In genomic region chr1:232938926-232939325, GRCh38 we compare ENCODE assay signal across 28 cellular contexts. TPM values are rescaled to one million over a fixed set of nuclear protein-coding genes. Genes with fewer than 3 reads are reported as not detected.
DNase-seq lines count a peak whose midpoint lies in the region; ATAC-seq, FAIRE-seq and TF ChIP-seq lines count a peak whose summit lies in the region.
"Had no signal": no experiment of that assay in that cellular context is flagged by ENCODE, and none has a peak within 500 bp of the region (broad histone marks: within the 10 kb centered on the region; RNA-seq: fewer than 3 reads in every experiment).

No MANE protein-coding gene starts in this region.

- no peaks in the 10 kb centered on the region for H3K9me3 Mint-ChIP-seq in progenitor cell of endocrine pancreas (ENCODE audit: low read depth)
- H3K9me3 Mint-ChIP-seq: CD4-positive, CD25-positive, alpha-beta regulatory T cell had no signal

- TF ChIP-seq CTCF in HL-60 (IDR thresholded peaks at IDR 0.05; ENCODE audit: insufficient read depth, low read length) (no peak), K562 (IDR thresholded peaks at IDR 0.05 in 2 of 3, conservative IDR thresholded peaks at IDR 0.05 in 1 of 3; ENCODE audit: insufficient read depth in 2 of 3, low read depth in 1 of 3, low read length in 3 of 3) (no peak), progenitor cell of endocrine pancreas (IDR thresholded peaks at IDR 0.05; ENCODE audit: unreplicated experiment) (no peak)

- ATAC-seq in K562 (no peak), GM18867 (IDR thresholded peaks at IDR 0.05; ENCODE audit: unreplicated experiment) (no peak)
- ATAC-seq: GM12878 had no signal

- CTCF ChIA-PET in K562 (lab: Yijun Ruan, JAX; ENCODE audit: low intra/inter-chr PET ratio), result no interaction called here

- no peak for TF ChIP-seq RAD21 in K562 (CRISPR knock-in tag; conservative IDR thresholded peaks at IDR 0.05 in 1 of 2, IDR thresholded peaks at IDR 0.05 in 1 of 2)

- H3K9me3 ChIP-seq in K562 (replicated peaks; ENCODE audit: control insufficient read depth, insufficient read depth, low read depth, low read length), result no peaks in the 10 kb centered on the region
- H3K9me3 ChIP-seq: BE2C, BLaER1 had no signal

- POLR2A ChIA-PET in K562 (lab: Yijun Ruan, JAX), result no interaction called here

- H3K4me3 Mint-ChIP-seq in progenitor cell of endocrine pancreas (ENCODE audit: low read depth), result no peak overlapping the region
- H3K4me3 Mint-ChIP-seq: CD14-positive monocyte; CD4-positive, alpha-beta memory T cell; CD8-positive, alpha-beta memory T cell had no signal

- no peaks in the 10 kb centered on the region for H3K27me3 ChIP-seq in HL-60 (ENCODE audit: insufficient read depth, poor library complexity, severe bottlenecking)
- peaks cover 2 to 5% of the 10 kb centered on the region in 2 experiments; a peak in 1 of 5 replicates for H3K27me3 ChIP-seq in K562 (ENCODE audit: control insufficient read depth in 2 of 2, insufficient read depth in 2 of 2, low read length in 2 of 2)
- H3K27me3 ChIP-seq: BE2C, BLaER1 had no signal

- H3K4me1 Mint-ChIP-seq in progenitor cell of endocrine pancreas (ENCODE audit: low read depth), result peaks cover 2% of the 10 kb centered on the region

- H3K4me3 ChIP-seq in HL-60 (replicated peaks; ENCODE audit: insufficient read depth, low read length) (no peak overlapping the region), K562 (no peak overlapping the region)
- H3K4me3 ChIP-seq: BLaER1, GM12878 had no signal

- no peaks in the 10 kb centered on the region for H3K36me3 ChIP-seq in K562 (ENCODE audit: control insufficient read depth, insufficient read depth, low read length)
- H3K36me3 ChIP-seq: BE2C, BLaER1 had no signal

- no peak overlapping the region for H3K9ac ChIP-seq in K562 (ENCODE audit: insufficient read depth in 1 of 2, low read depth in 2 of 2, low read length in 2 of 2)
- H3K9ac ChIP-seq: BLaER1 had no signal

- peaks cover 0 to 14% of the 10 kb centered on the region in 2 experiments; a peak in 3 of 5 replicates for H3K4me1 ChIP-seq in K562 (replicated peaks in 1 of 2; ENCODE audit: control insufficient read depth in 2 of 2, insufficient read depth in 2 of 2, low read length in 2 of 2)

- no peak for TF ChIP-seq EP300 in K562 (IDR thresholded peaks at IDR 0.05; ENCODE audit: low read length)

- intact Hi-C loops in K562 (cut with micrococcal nuclease), result no loop called here

- H2AFZ ChIP-seq in K562 (ENCODE audit: low read depth, low read length), result no peak overlapping the region

- no peak overlapping the region for H3K4me2 ChIP-seq in K562 (ENCODE audit: insufficient read depth, low read length)
- H3K4me2 ChIP-seq: BLaER1 had no signal

- in situ Hi-C loops in K562 (cut with MboI), result no loop called here

- no peaks in the 10 kb centered on the region for H3K9me1 ChIP-seq in K562 (ENCODE audit: control insufficient read depth, insufficient read depth, low read length)

- no TSS peak for BruUV-seq in K562 (replicated peaks; lab: Mats Ljungman, UMichigan)

- no peaks in the 10 kb centered on the region for H3K36me3 Mint-ChIP-seq in progenitor cell of endocrine pancreas (ENCODE audit: insufficient read depth)
- H3K36me3 Mint-ChIP-seq: CD14-positive monocyte; CD4-positive, alpha-beta memory T cell; CD4-positive, CD25-positive, alpha-beta regulatory T cell had no signal

- H3K27ac ChIP-seq in HL-60 (replicated peaks) (peak overlapping the region; percentile 55), K562 (ENCODE audit: extremely low read depth, low read depth, low read length) (no peak overlapping the region)
- H3K27ac ChIP-seq: BLaER1 had no signal

- no peaks in the 10 kb centered on the region for H3K79me2 ChIP-seq in K562 (ENCODE audit: control insufficient read depth, insufficient read depth, low read length)

- no peaks in the 10 kb centered on the region for H4K20me1 ChIP-seq in K562 (replicated peaks; ENCODE audit: control insufficient read depth, insufficient read depth, low read length)
- H4K20me1 ChIP-seq: BLaER1 had no signal

- H3K27ac Mint-ChIP-seq in progenitor cell of endocrine pancreas, result peak overlapping the region; percentile 59
- H3K27ac Mint-ChIP-seq: CD14-positive monocyte; CD4-positive, alpha-beta memory T cell; CD4-positive, CD25-positive, alpha-beta regulatory T cell; CD8-positive, alpha-beta memory T cell had no signal

- no peak for TF ChIP-seq POLR2A in K562 (conservative IDR thresholded peaks at IDR 0.05)

- no peak for FAIRE-seq in K562 (lab: Jason Lieb, UNC)
- FAIRE-seq: A204.1, GM12878, GM12892, GM18507, GM19239 had no signal

- WGBS in K562 (ENCODE audit: insufficient coverage, low coverage, missing lambda C conversion rate), result 40% methylated on average over 10 of the region's 11 CpGs

- DNase-seq in HL-60 (ENCODE audit: low read depth in 1 of 2, low spot score in 1 of 2), result no peak
- no peak for DNase-seq in K562 (ENCODE audit: extremely low read depth in 1 of 4, low spot score in 3 of 4)
- DNase-seq in progenitor cell of endocrine pancreas (ENCODE audit: low spot score, unreplicated experiment), result no peak
- no peak for DNase-seq in dermis blood vessel endothelial cell
- no peak for DNase-seq in activated CD4-positive, alpha-beta T cell treated with anti-CD3 and anti-CD28 coated beads for 48 hours
- DNase-seq: 8988T; ACHN; BE2C; C1 segment of cervical spinal cord; CD4-positive, alpha-beta memory T cell; CD4-positive, CD25-positive, alpha-beta regulatory T cell; CD8-positive, alpha-beta memory T cell; COR-L47; DMS 273 treated with DMSO at 0.1 percent for 48 hours; DMS153; DMS53; DMS79; DND-41; EL; GDM1 had no signal

- H3K27me3 Mint-ChIP-seq in progenitor cell of endocrine pancreas, result peaks cover 6% of the 10 kb centered on the region

TF ChIP-seq in K562, 482 proteins besides CTCF, POLR2A, EP300 and RAD21 (continues in another document):
- no peak for TF ChIP-seq E4F1 (CRISPR knock-in tag; IDR thresholded peaks at IDR 0.05; ENCODE audit: borderline replicate concordance)
- no peak for TF ChIP-seq MAZ (CRISPR knock-in tag; conservative IDR thresholded peaks at IDR 0.05 in 1 of 2, IDR thresholded peaks at IDR 0.05 in 1 of 2)
- TF ChIP-seq NFIX (CRISPR knock-in tag; IDR thresholded peaks at IDR 0.05; ENCODE audit: low read depth), result no peak
- no peak for TF ChIP-seq ZNF282 (CRISPR knock-in tag; IDR thresholded peaks at IDR 0.05)

RNA-seq across cellular contexts. Expression of gene NTPCR, which starts 11.5 kb away (rescaled TPM):
- 13.4 and 27.5 TPM in 2 replicates for total RNA-seq in K562 (2011; cell fraction: chromatin; rRNA removed; ENCODE audit: low replicate concordance)
- 8.7 and 12.6 TPM in 2 replicates for total RNA-seq in K562 (2011; cell fraction: nucleolus; rRNA removed)
- 17.9 and 28.5 TPM in 2 replicates for total RNA-seq in K562 (2011; cell fraction: nucleoplasm; rRNA removed)
- total RNA-seq in K562 (2014; rRNA removed) (19.3 and 29.2 TPM in 2 replicates), K562 (2014; rRNA removed; fragmentation: Illumina TruSeq; extraction: Trizol) (49.6 and 54.5 TPM in 2 replicates), K562 (2015; rRNA removed; fragmentation: Illumina TruSeq; extraction: Trizol) (36.4 and 37.9 TPM in 2 replicates), K562 (2021) (48.8 and 52.6 TPM in 2 replicates), progenitor cell of endocrine pancreas (59.0 and 60.1 TPM in 2 replicates), dermis blood vessel endothelial cell (14.8 and 15.3 TPM in 2 replicates)
- polyA plus RNA-seq in K562 (2011; rRNA removed) (44.3 and 47.3 TPM in 2 replicates), K562 (2014; fragmentation: Illumina TruSeq; extraction: Trizol) (57.4 and 60.8 TPM in 2 replicates), K562 (2014; fragmentation: Nextera tagmentation; extraction: Ambion mirVana) (100 to 1,000 TPM; 101 to 105 TPM), K562 (2014; rRNA removed) (36.9 and 40.4 TPM in 2 replicates)
- 14.7 and 20.5 TPM in 2 replicates for polyA plus RNA-seq in K562 (2011; cell fraction: cytosol; rRNA removed)
- polyA plus RNA-seq in K562 (2011; cell fraction: nucleus; rRNA removed), result 21.2 and 25.4 TPM in 2 replicates
- polyA plus RNA-seq in K562 (2012), result 54.3 and 59.2 TPM in 2 replicates
- 20.2 and 25.0 TPM in 2 replicates for polyA minus RNA-seq in K562 (2011; rRNA and poly(A)+ RNA removed)
- 9.9 and 20.2 TPM in 2 replicates for polyA minus RNA-seq in K562 (2011; cell fraction: cytosol; rRNA and poly(A)+ RNA removed)
- 21.1 and 27.5 TPM in 2 replicates for polyA minus RNA-seq in K562 (2011; cell fraction: nucleus; rRNA and poly(A)+ RNA removed)
